In genomic region chr7:120987683-120988590, GRCh38 we compare ENCODE assay signal across 8 cellular contexts. TPM values are rescaled to one million over a fixed set of nuclear protein-coding genes. Genes with fewer than 3 reads are reported as not detected.
DNase-seq lines count a peak whose midpoint lies in the region; ATAC-seq and TF ChIP-seq lines count a peak whose summit lies in the region.

No MANE protein-coding gene starts in this region.

- CTCF ChIA-PET in CD8-positive, alpha-beta memory T cell (lab: Charles Lee): interaction anchor here (0.8 to 4.3 kb wide), 21 partner anchors 9 to 182 kb away, joined by 3 to 37 read pairs (median 4); no protein-coding TSS in a partner anchor
- CTCF ChIA-PET in activated CD8-positive, alpha-beta memory T cell treated with anti-CD3 and anti-CD28 coated beads, Interleukin-2, amount 10 ng/mL, durations not matched to agents 7 days and 5 days (lab: Charles Lee): interaction anchor here (1.0 to 5.5 kb wide), 25 partner anchors 9 to 1007 kb away, joined by 3 to 43 read pairs (median 4); partner anchors contain the start of gene ING3

- POLR2A ChIA-PET in CD8-positive, alpha-beta memory T cell (lab: Charles Lee): interaction anchor here (2.1 kb wide), 1 partner anchor 37 kb away, joined by 10 read pairs; the partner anchor contains the start of gene ING3

- peaks cover 12 to 19% (median 18%) of the 10 kb centered on the region in 3 donors for H3K4me1 Mint-ChIP-seq in CD8-positive, alpha-beta memory T cell
- peaks cover 21% of the 10 kb centered on the region for H3K4me1 Mint-ChIP-seq in activated CD8-positive, alpha-beta memory T cell treated with anti-CD3 and anti-CD28 coated beads, Interleukin-2, amount 10 ng/mL, durations not matched to agents 7 days and 5 days
- peaks cover 12% of the 10 kb centered on the region for H3K4me1 Mint-ChIP-seq in endodermal cell

- DNase-seq in CD8-positive, alpha-beta memory T cell: peak; percentile 74 to 91 (median 78)
- DNase-seq in HL-60 (ENCODE audit: low read depth in 1 of 2, low spot score in 1 of 2) (peak; percentile 73 to 81), endodermal cell (peak; percentile 94), mesenteric fat pad (ENCODE audit: low spot score) (peak; percentile 94)
- DNase-seq in NK-92 treated with Interleukin-12 subunit alpha and Interleukin-12 subunit beta, amount 100 ng/mL, for 24 hours (lab: John Stamatoyannopoulos, UW): peak; percentile 69
- DNase-seq in activated CD8-positive, alpha-beta memory T cell treated with anti-CD3 and anti-CD28 coated beads, Interleukin-2, amount 10 ng/mL, durations not matched to agents 7 days and 5 days: peak; percentile 92
- peak; percentile 60 for DNase-seq in stimulated activated CD8-positive, alpha-beta memory T cell treated with anti-CD3 and anti-CD28 coated beads, Interleukin-12 subunit alpha, Interleukin-12 subunit beta, amount 100 ng/mL, for 4 hours (ENCODE audit: low read depth)

- peak overlapping the region; percentile 10 for H3K4me3 ChIP-seq in CD8-positive, alpha-beta memory T cell (ENCODE audit: low read length)
- peak overlapping the region; percentile 44 for H3K4me3 ChIP-seq in HL-60 (replicated peaks; ENCODE audit: insufficient read depth, low read length)
- H3K4me3 ChIP-seq in endodermal cell (ENCODE audit: low read length): peak overlapping the region; percentile 52

- H3K36me3 Mint-ChIP-seq in CD8-positive, alpha-beta memory T cell: no peaks in the 10 kb centered on the region
- peaks cover 3% of the 10 kb centered on the region for H3K36me3 Mint-ChIP-seq in activated CD8-positive, alpha-beta memory T cell treated with anti-CD3 and anti-CD28 coated beads, Interleukin-2, amount 10 ng/mL, durations not matched to agents 7 days and 5 days
- no peaks in the 10 kb centered on the region for H3K36me3 Mint-ChIP-seq in endodermal cell (ENCODE audit: low read depth)

- H3K36me3 ChIP-seq in CD8-positive, alpha-beta memory T cell (ENCODE audit: insufficient read depth, low read length): no peaks in the 10 kb centered on the region
- no peaks in the 10 kb centered on the region for H3K36me3 ChIP-seq in endodermal cell (ENCODE audit: control insufficient read depth, insufficient read depth, low read length)

- H3K27me3 ChIP-seq in CD8-positive, alpha-beta memory T cell (ENCODE audit: insufficient read depth, low read length, poor library complexity, severe bottlenecking): peaks cover 27% of the 10 kb centered on the region
- no peaks in the 10 kb centered on the region for H3K27me3 ChIP-seq in HL-60 (ENCODE audit: insufficient read depth, poor library complexity, severe bottlenecking)
- peaks cover 95% of the 10 kb centered on the region for H3K27me3 ChIP-seq in endodermal cell (ENCODE audit: control insufficient read depth, insufficient read depth, low read length, poor library complexity, severe bottlenecking)

- peak; percentile 81 for TF ChIP-seq CTCF in HL-60 (IDR thresholded peaks at IDR 0.05; ENCODE audit: insufficient read depth, low read length)
- peak; percentile 98 for TF ChIP-seq CTCF in endodermal cell (conservative IDR thresholded peaks at IDR 0.05)

- peak overlapping the region in 6 of 7 donors; percentile 60 to 80 (median 76) for H3K4me3 Mint-ChIP-seq in CD8-positive, alpha-beta memory T cell
- H3K4me3 Mint-ChIP-seq in activated CD8-positive, alpha-beta memory T cell treated with anti-CD3 and anti-CD28 coated beads, Interleukin-2, amount 10 ng/mL, durations not matched to agents 7 days and 5 days: peak overlapping the region; percentile 73
- H3K4me3 Mint-ChIP-seq in endodermal cell: peak overlapping the region; percentile 52

- H3K27ac Mint-ChIP-seq in CD8-positive, alpha-beta memory T cell: peak overlapping the region in 1 of 8 donors; percentile 65
- H3K27ac Mint-ChIP-seq in activated CD8-positive, alpha-beta memory T cell treated with anti-CD3 and anti-CD28 coated beads, Interleukin-2, amount 10 ng/mL, durations not matched to agents 7 days and 5 days: no peak overlapping the region
- no peak overlapping the region for H3K27ac Mint-ChIP-seq in endodermal cell

- no peak overlapping the region for H3K9ac ChIP-seq in endodermal cell (ENCODE audit: extremely low read depth, low read length, poor library complexity, severe bottlenecking)

- no peaks in the 10 kb centered on the region for H3K9me3 ChIP-seq in CD8-positive, alpha-beta memory T cell (ENCODE audit: low read length)
- H3K9me3 ChIP-seq in endodermal cell (ENCODE audit: control insufficient read depth, low read length): no peaks in the 10 kb centered on the region

- peak overlapping the region; percentile 49 for H3K27ac ChIP-seq in CD8-positive, alpha-beta memory T cell (ENCODE audit: low read depth, low read length)
- H3K27ac ChIP-seq in HL-60 (replicated peaks): no peak overlapping the region
- no peak overlapping the region for H3K27ac ChIP-seq in endodermal cell (ENCODE audit: low read depth, low read length)

- peaks cover 30 to 85% of the 10 kb centered on the region in 2 donors for H3K27me3 Mint-ChIP-seq in CD8-positive, alpha-beta memory T cell
- peaks cover 50% of the 10 kb centered on the region for H3K27me3 Mint-ChIP-seq in activated CD8-positive, alpha-beta memory T cell treated with anti-CD3 and anti-CD28 coated beads, Interleukin-2, amount 10 ng/mL, durations not matched to agents 7 days and 5 days
- peaks cover 56% of the 10 kb centered on the region for H3K27me3 Mint-ChIP-seq in endodermal cell (ENCODE audit: insufficient read depth)

- WGBS in endodermal cell (ENCODE audit: insufficient coverage in 1 of 2, insufficient read length in 1 of 2), 2 experiments: 27 to 32% methylated on average over 10 to 12 of the region's 12 CpGs

- H3K9me3 Mint-ChIP-seq in CD8-positive, alpha-beta memory T cell: no peaks in the 10 kb centered on the region
- no peaks in the 10 kb centered on the region for H3K9me3 Mint-ChIP-seq in activated CD8-positive, alpha-beta memory T cell treated with anti-CD3 and anti-CD28 coated beads, Interleukin-2, amount 10 ng/mL, durations not matched to agents 7 days and 5 days (ENCODE audit: low read depth)
- no peaks in the 10 kb centered on the region for H3K9me3 Mint-ChIP-seq in endodermal cell

- ATAC-seq in GM19467 (IDR thresholded peaks at IDR 0.05; ENCODE audit: unreplicated experiment): peak; percentile 93
- ATAC-seq in activated CD8-positive, alpha-beta memory T cell treated with anti-CD3 and anti-CD28 coated beads, Interleukin-2, amount 10 ng/mL, durations not matched to agents 7 days and 5 days: peak; percentile 95

- H3K4me1 ChIP-seq in CD8-positive, alpha-beta memory T cell (ENCODE audit: insufficient read depth, low read length): peaks cover 14% of the 10 kb centered on the region
- no peaks in the 10 kb centered on the region for H3K4me1 ChIP-seq in endodermal cell (ENCODE audit: control insufficient read depth, insufficient read depth, low read length)

RNA-seq across cellular contexts. Expression of gene CPED1, which starts 0.6 kb away (rescaled TPM):
- total RNA-seq in CD8-positive, alpha-beta memory T cell: under 1 TPM; 0.09 to 0.27 TPM
- not detected for polyA plus RNA-seq in CD8-positive, alpha-beta memory T cell
- total RNA-seq in activated CD8-positive, alpha-beta memory T cell treated with anti-CD3 and anti-CD28 coated beads, Interleukin-2, amount 10 ng/mL, durations not matched to agents 7 days and 5 days: under 1 TPM in 1 of 2 experiments, not detected in 1; 0.16 TPM
- total RNA-seq in endodermal cell (1 to 10 TPM in 1 of 2 donors, not detected in 1; 1.1 TPM), mesenteric fat pad (44.4 TPM)
- polyA plus RNA-seq in endodermal cell (2013, experiment 1 of 2): 2.9 TPM
- 2.9 TPM for polyA plus RNA-seq in endodermal cell (2013, experiment 2 of 2)

RNA-seq across cellular contexts. Expression of gene ING3, which starts 37.4 kb away (rescaled TPM):
- total RNA-seq in CD8-positive, alpha-beta memory T cell: 10 to 100 TPM; 24.4 to 30.7 TPM
- polyA plus RNA-seq in CD8-positive, alpha-beta memory T cell: 31.6 TPM
- total RNA-seq in activated CD8-positive, alpha-beta memory T cell treated with anti-CD3 and anti-CD28 coated beads, Interleukin-2, amount 10 ng/mL, durations not matched to agents 7 days and 5 days: 10 to 100 TPM; 23.3 to 28.2 TPM
- total RNA-seq in endodermal cell (10 to 100 TPM; 12.6 to 14.9 TPM), mesenteric fat pad (14.3 TPM)
- 24.0 TPM for polyA plus RNA-seq in endodermal cell (2013, experiment 1 of 2)
- polyA plus RNA-seq in endodermal cell (2013, experiment 2 of 2): 24.2 TPM

Comparison
In these comparisons a context has a peak if more than half of its experiments do, and no peak if none do; other contexts are left out.
1. RNA of gene CPED1, which starts 0.6 kb away (total RNA-seq): 44.4 TPM in mesenteric fat pad (single experiment); 1.1 TPM in endodermal cell, 0.09 to 0.27 TPM in CD8-positive, alpha-beta memory T cell and 0.16 TPM in activated CD8-positive, alpha-beta memory T cell treated with anti-CD3 and anti-CD28 coated beads, Interleukin-2, amount 10 ng/mL, durations not matched to agents 7 days and 5 days; every median in the first group is over 10 times any median in the second.
2. Peak in every context shown above with its lines, with median percentiles within 50 percentile points of each other: DNase-seq, H3K4me3 ChIP-seq and H3K4me3 Mint-ChIP-seq.